ENCODE assay signal across 1 cellular context in the genomic region with DNA sequence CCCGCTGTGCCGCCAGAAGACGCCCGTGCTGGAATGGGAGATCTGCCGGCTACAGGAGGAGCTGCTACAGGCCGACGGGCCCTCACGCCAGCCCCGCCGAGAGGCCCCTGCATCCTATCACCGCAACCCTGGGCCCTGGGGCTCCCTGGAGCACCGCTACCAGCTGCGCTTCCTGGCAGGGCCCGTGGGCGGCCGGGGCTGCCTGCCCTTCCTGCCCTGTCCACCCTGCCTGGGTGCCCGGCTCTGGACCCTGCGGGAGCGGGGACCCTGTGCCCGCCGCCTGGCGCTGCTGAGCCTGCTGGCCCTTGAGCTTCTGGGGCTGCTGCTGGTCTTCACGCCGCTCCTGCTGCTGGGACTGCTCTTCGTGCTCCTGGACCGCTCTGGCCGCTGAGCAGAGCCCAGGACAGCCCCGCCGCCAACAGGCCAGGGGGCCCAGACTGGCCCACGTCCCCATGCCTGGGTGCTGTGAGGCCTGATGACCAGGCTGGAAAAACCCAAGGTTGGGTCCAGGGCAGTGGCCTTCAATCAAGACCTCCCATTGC.
TF ChIP-seq lines count a peak whose summit lies in the region.

No MANE protein-coding gene starts in this region.

TF ChIP-seq in HepG2, 621 proteins besides CTCF, POLR2A, EP300 and RAD21 (continued from another document):
- TF ChIP-seq AKAP8 (CRISPR knock-in tag; IDR thresholded peaks at IDR 0.05) (no peak), ARNTL (CRISPR knock-in tag; IDR thresholded peaks at IDR 0.05) (peak; percentile 14; the same call in 1 of the 2 replicates), ZBTB38 (CRISPR knock-in tag; IDR thresholded peaks at IDR 0.05) (peak; percentile 24; the same call in 1 of the 2 replicates), EED (CRISPR knock-in tag; IDR thresholded peaks at IDR 0.05) (no peak), ZFP1 (CRISPR knock-in tag; IDR thresholded peaks at IDR 0.05) (no peak), ZNF343 (CRISPR knock-in tag; IDR thresholded peaks at IDR 0.05) (0 out of 2 replicates have a peak, but pooled peaks have one; percentile 23), ZBTB3 (CRISPR knock-in tag; IDR thresholded peaks at IDR 0.05; ENCODE audit: borderline replicate concordance, low read depth) (0 out of 2 replicates have a peak, but pooled peaks have one; percentile 38)
- TF ChIP-seq, protein P1, sequence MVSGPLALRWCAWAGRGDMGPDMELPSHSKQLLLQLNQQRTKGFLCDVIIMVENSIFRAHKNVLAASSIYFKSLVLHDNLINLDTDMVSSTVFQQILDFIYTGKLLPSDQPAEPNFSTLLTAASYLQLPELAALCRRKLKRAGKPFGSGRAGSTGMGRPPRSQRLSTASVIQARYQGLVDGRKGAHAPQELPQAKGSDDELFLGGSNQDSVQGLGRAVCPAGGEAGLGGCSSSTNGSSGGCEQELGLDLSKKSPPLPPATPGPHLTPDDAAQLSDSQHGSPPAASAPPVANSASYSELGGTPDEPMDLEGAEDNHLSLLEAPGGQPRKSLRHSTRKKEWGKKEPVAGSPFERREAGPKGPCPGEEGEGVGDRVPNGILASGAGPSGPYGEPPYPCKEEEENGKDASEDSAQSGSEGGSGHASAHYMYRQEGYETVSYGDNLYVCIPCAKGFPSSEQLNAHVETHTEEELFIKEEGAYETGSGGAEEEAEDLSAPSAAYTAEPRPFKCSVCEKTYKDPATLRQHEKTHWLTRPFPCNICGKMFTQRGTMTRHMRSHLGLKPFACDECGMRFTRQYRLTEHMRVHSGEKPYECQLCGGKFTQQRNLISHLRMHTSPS (CRISPR knock-in tag; IDR thresholded peaks at IDR 0.05; ENCODE audit: low read depth) = no peak
- TF ChIP-seq, protein P2, sequence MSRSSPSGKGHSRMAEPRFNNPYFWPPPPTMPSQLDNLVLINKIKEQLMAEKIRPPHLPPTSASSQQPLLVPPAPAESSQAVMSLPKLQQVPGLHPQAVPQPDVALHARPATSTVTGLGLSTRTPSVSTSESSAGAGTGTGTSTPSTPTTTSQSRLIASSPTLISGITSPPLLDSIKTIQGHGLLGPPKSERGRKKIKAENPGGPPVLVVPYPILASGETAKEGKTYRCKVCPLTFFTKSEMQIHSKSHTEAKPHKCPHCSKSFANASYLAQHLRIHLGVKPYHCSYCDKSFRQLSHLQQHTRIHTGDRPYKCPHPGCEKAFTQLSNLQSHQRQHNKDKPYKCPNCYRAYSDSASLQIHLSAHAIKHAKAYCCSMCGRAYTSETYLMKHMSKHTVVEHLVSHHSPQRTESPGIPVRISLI (CRISPR knock-in tag; IDR thresholded peaks at IDR 0.05; ENCODE audit: borderline replicate concordance) = no peak
- TF ChIP-seq, protein P3, sequence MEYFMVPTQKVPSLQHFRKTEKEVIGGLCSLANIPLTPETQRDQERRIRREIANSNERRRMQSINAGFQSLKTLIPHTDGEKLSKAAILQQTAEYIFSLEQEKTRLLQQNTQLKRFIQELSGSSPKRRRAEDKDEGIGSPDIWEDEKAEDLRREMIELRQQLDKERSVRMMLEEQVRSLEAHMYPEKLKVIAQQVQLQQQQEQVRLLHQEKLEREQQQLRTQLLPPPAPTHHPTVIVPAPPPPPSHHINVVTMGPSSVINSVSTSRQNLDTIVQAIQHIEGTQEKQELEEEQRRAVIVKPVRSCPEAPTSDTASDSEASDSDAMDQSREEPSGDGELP (IDR thresholded peaks at IDR 0.05; ENCODE audit: borderline replicate concordance, low read depth) = peak; percentile 4; the same call in 1 of the 2 replicates
